ENCODE assay signal across 30 cellular contexts in the genomic region with DNA sequence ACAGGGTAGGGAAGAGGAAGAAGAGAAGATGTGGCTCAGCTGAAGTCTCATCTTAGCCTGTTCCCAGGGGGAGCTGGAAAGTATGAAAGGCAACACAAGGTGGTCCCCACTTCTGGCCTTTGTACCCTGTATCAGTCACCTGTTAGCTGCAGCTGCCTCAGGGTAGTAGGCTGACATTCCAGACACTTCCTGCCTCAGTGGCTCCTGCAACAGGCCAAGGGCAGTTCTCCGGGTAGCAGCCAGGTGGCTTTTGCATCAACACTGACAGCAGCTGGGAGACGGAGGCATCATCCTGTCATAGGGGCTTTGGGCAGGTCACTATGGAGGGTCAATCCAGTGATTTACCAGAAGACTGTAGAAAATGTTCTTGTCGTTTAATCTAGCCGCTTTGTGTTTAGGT.
DNase-seq lines count a peak whose midpoint lies in the region; ATAC-seq and TF ChIP-seq lines count a peak whose summit lies in the region.
"Had no signal": no experiment of that assay in that cellular context is flagged by ENCODE, and none has a peak within 500 bp of the region (broad histone marks: within the 10 kb centered on the region; RNA-seq: fewer than 3 reads in every experiment).

No MANE protein-coding gene starts in this region.

- ATAC-seq in upper lobe of right lung: no peak
- no peak for ATAC-seq in GM21515 (IDR thresholded peaks at IDR 0.05; ENCODE audit: unreplicated experiment)
- ATAC-seq: GM12878, left lung, Panc1 had no signal

- no peaks in the 10 kb centered on the region for H3K23me2 ChIP-seq in H9 (ENCODE audit: insufficient read length, low read depth, low read length, poor library complexity, severe bottlenecking)

- H4K91ac ChIP-seq in H9 (ENCODE audit: insufficient read length, low read depth, low read length): no peak overlapping the region

- H3K14ac ChIP-seq in H9 (ENCODE audit: insufficient read depth, low read length): no peak overlapping the region

- no peak overlapping the region for H2BK15ac ChIP-seq in H9 (ENCODE audit: low read depth, low read length)

- WGBS in H9 (ENCODE audit: extremely low coverage, insufficient read length, low lambda C conversion rate): no CpG with 5 or more reads among the region's 4 CpGs

- H3K27me3 Mint-ChIP-seq in H9 (ENCODE audit: low read depth) (no peaks in the 10 kb centered on the region; the same call in 1 of the 2 replicates), type B pancreatic cell (no peaks in the 10 kb centered on the region)

- H2BK120ac ChIP-seq in H9 (ENCODE audit: low read depth, low read length, poor library complexity, severe bottlenecking): no peak overlapping the region

- H3K27me3 ChIP-seq in H9 (ENCODE audit: insufficient read depth, low read length) (no peaks in the 10 kb centered on the region), brain microvascular endothelial cell (replicated peaks) (no peaks in the 10 kb centered on the region), upper lobe of right lung (peaks cover 4% of the 10 kb centered on the region)
- H3K27me3 ChIP-seq: breast epithelium, colonic mucosa, esophagus muscularis mucosa, left lung, tibial nerve had no signal

- no peak overlapping the region for H2BK5ac ChIP-seq in H9 (ENCODE audit: insufficient read length, low read length)

- peaks cover 0 to 8% of the 10 kb centered on the region in 2 experiments; a peak in 2 of 5 replicates for H3K9me3 Mint-ChIP-seq in H9
- H3K9me3 Mint-ChIP-seq in type B pancreatic cell: peaks cover 5% of the 10 kb centered on the region

- no peak overlapping the region for H2AFZ ChIP-seq in H9 (ENCODE audit: low read length)
- H2AFZ ChIP-seq: parathyroid adenoma had no signal

- in situ Hi-C loops in brain microvascular endothelial cell (cut with HindIII; ENCODE audit: low pct_ligation_motif_present, low sequenced_read_pairs): no loop called here

- H3K4me3 Mint-ChIP-seq in H9 (no peak overlapping the region), type B pancreatic cell (no peak overlapping the region)
- H3K4me3 Mint-ChIP-seq: activated B cell treated with CpG ODN at 0.5 μM for 24 hours; activated naive CD4-positive, alpha-beta T cell treated with anti-CD3 and anti-CD28 coated beads for 36 hours; immature natural killer cell; naive B cell had no signal

- no peak overlapping the region for H2BK20ac ChIP-seq in H9 (ENCODE audit: low read depth, low read length, poor library complexity, severe bottlenecking)

- intact Hi-C loops in upper lobe of right lung (cut with DNase I): no loop called here

- H3K23ac ChIP-seq in H9 (ENCODE audit: insufficient read length, low read depth, low read length): no peak overlapping the region

- no peak overlapping the region for H3K4ac ChIP-seq in H9 (ENCODE audit: low read depth, low read length)

- no peak overlapping the region for H3K27ac Mint-ChIP-seq in H9
- H3K27ac Mint-ChIP-seq in type B pancreatic cell: no peak overlapping the region
- H3K27ac Mint-ChIP-seq: activated B cell treated with CpG ODN at 0.5 μM for 24 hours; activated naive CD4-positive, alpha-beta T cell treated with anti-CD3 and anti-CD28 coated beads for 36 hours; immature natural killer cell; naive B cell had no signal

- H3K36me3 ChIP-seq in brain microvascular endothelial cell (replicated peaks): no peaks in the 10 kb centered on the region
- H3K36me3 ChIP-seq in upper lobe of right lung: no peaks in the 10 kb centered on the region
- H3K36me3 ChIP-seq: breast epithelium, colonic mucosa, esophagus muscularis mucosa, HAP-1, left lung, tibial nerve had no signal

- no peak overlapping the region for H2BK12ac ChIP-seq in H9 (ENCODE audit: insufficient read length, low read depth, low read length)

- H3T11ph ChIP-seq in H9 (ENCODE audit: low read length): no peak overlapping the region

- H4K20me1 ChIP-seq in H9 (ENCODE audit: control insufficient read depth, insufficient read depth, insufficient read length): no peaks in the 10 kb centered on the region

- no peak overlapping the region for H3K4me2 ChIP-seq in H9 (ENCODE audit: insufficient read depth, insufficient read length, low read length)

- DNase-seq in H9 (peak; percentile 74), brain microvascular endothelial cell (no peak), iPS-NIHi7 (ENCODE audit: extremely low spot score) (peak; percentile 65), type B pancreatic cell (ENCODE audit: extremely low spot score, unreplicated experiment) (peak; percentile 25), RKO (ENCODE audit: low spot score) (no peak), upper lobe of right lung (no peak)
- DNase-seq: activated B cell treated with CpG ODN at 0.5 μM for 24 hours; activated CD4-positive, alpha-beta T cell treated with anti-CD3 and anti-CD28 coated beads, Interleukin-2, amount 50 U/mL, for 4 hours; activated naive CD4-positive, alpha-beta T cell treated with anti-CD3 and anti-CD28 coated beads for 36 hours; Caco-2; colonic mucosa; effector memory CD4-positive, alpha-beta T cell; immature natural killer cell; left lung; naive B cell; NCI-H1105; NCI-H187 treated with DMSO at 0.1 percent for 48 hours; NCI-H69; SIG-M5; small intestine; stimulated activated CD8-positive, alpha-beta memory T cell treated with anti-CD3 and anti-CD28 coated beads, Interleukin-4, amount 100 ng/mL, for 48 hours had no signal

- H3K79me1 ChIP-seq in H9 (ENCODE audit: insufficient read depth, low read depth, low read length, poor library complexity, severe bottlenecking): no peaks in the 10 kb centered on the region

- no peak overlapping the region for H3K9ac ChIP-seq in H9 (ENCODE audit: extremely low read depth, insufficient read length, low read length)
- H3K9ac ChIP-seq: parathyroid adenoma had no signal

- no peak overlapping the region for H2AK5ac ChIP-seq in H9 (ENCODE audit: insufficient read length, low read length)

- H3K27ac ChIP-seq in H9 (ENCODE audit: insufficient read length, low read depth, low read length) (no peak overlapping the region), brain microvascular endothelial cell (no peak overlapping the region), upper lobe of right lung (no peak overlapping the region)
- H3K27ac ChIP-seq: breast epithelium, C4-2B, colonic mucosa, esophagus muscularis mucosa, left lung, parathyroid adenoma, tibial nerve had no signal

- H3K4me1 ChIP-seq in H9 (ENCODE audit: insufficient read depth, low read length) (no peaks in the 10 kb centered on the region), upper lobe of right lung (no peaks in the 10 kb centered on the region)
- H3K4me1 ChIP-seq: breast epithelium, Caco-2, colonic mucosa, esophagus muscularis mucosa, HAP-1, left lung, parathyroid adenoma, tibial nerve had no signal

- no peak overlapping the region for H4K8ac ChIP-seq in H9 (replicated peaks; ENCODE audit: insufficient read length, low read depth, low read length)

- TF ChIP-seq CTCF in H9 (conservative IDR thresholded peaks at IDR 0.05) (peak; percentile 61), brain microvascular endothelial cell (IDR thresholded peaks at IDR 0.05; ENCODE audit: low read depth, low read length, missing control alignments) (peak; percentile 23), type B pancreatic cell (conservative IDR thresholded peaks at IDR 0.05) (peak; percentile 35), upper lobe of right lung (IDR thresholded peaks at IDR 0.05) (no peak)

- H3K4me1 Mint-ChIP-seq in H9 (no peaks in the 10 kb centered on the region), type B pancreatic cell (ENCODE audit: unreplicated experiment) (peaks cover 26% of the 10 kb centered on the region)
- H3K4me1 Mint-ChIP-seq: activated B cell treated with CpG ODN at 0.5 μM for 24 hours, naive B cell had no signal

- no peak overlapping the region for H4K5ac ChIP-seq in H9 (ENCODE audit: insufficient read length, low read depth, low read length)

- H3K36me3 Mint-ChIP-seq in H9 (ENCODE audit: insufficient read depth in 1 of 3, low read depth in 3 of 3) (peaks cover 0 to 4% (median 0%) of the 10 kb centered on the region in 3 experiments; a peak in 1 of 7 replicates), type B pancreatic cell (no peaks in the 10 kb centered on the region)
- H3K36me3 Mint-ChIP-seq: immature natural killer cell had no signal

- H3K9me3 ChIP-seq in H9 (ENCODE audit: control insufficient read depth, low read depth, low read length) (no peaks in the 10 kb centered on the region), upper lobe of right lung (no peaks in the 10 kb centered on the region)
- H3K9me3 ChIP-seq: Caco-2, colonic mucosa, HAP-1, left lung had no signal

- H3K4me3 ChIP-seq in brain microvascular endothelial cell (ENCODE audit: low read depth, low read length) (no peak overlapping the region), upper lobe of right lung (no peak overlapping the region)
- H3K4me3 ChIP-seq: breast epithelium, colonic mucosa, esophagus muscularis mucosa, GM12878, HAP-1, left lung, tibial nerve had no signal

- no peak overlapping the region for H3K56ac ChIP-seq in H9 (ENCODE audit: insufficient read length, low read depth, low read length)

- H3K18ac ChIP-seq in H9 (ENCODE audit: insufficient read length, low read depth, low read length): no peak overlapping the region

- H3K79me2 ChIP-seq in H9 (ENCODE audit: insufficient read depth, low read length): no peaks in the 10 kb centered on the region
- H3K79me2 ChIP-seq: parathyroid adenoma had no signal

Comparison
In these comparisons a context has a peak if more than half of its experiments do, and no peak if none do; other contexts are left out.
1. DNase-seq: peak in H9 (single experiment), iPS-NIHi7 (single experiment) and type B pancreatic cell (single experiment); none in brain microvascular endothelial cell (single experiment), RKO (single experiment) and upper lobe of right lung (single experiment).